ENCODE assay signal across 1 cellular context in genomic region chr4:109815151-109816081, GRCh38.
A peak's percentile ranks its signal among the peaks of the same experiment; 100 is the strongest.
TF ChIP-seq lines count a peak whose summit lies in the region.

Gene GAR1, plus strand, starts transcription at chr4:109815762. Its CDS starts 403 bp downstream, at chr4:109816165.

TF ChIP-seq in K562, 482 proteins besides CTCF, POLR2A, EP300 and RAD21 (continued from another document and continues in another):
- TF ChIP-seq CREB1 (IDR thresholded peaks at IDR 0.05), result peak; percentile 98
- TF ChIP-seq CREB1 (CRISPR knock-in tag; IDR thresholded peaks at IDR 0.05), result peak; percentile 97
- no peak for TF ChIP-seq MTF1 (CRISPR knock-in tag; IDR thresholded peaks at IDR 0.05; ENCODE audit: borderline replicate concordance)
- TF ChIP-seq ATF7 (IDR thresholded peaks at IDR 0.05), result peak; percentile 87
- TF ChIP-seq HDAC1 (IDR thresholded peaks at IDR 0.05), result peak; percentile 44 to 100; a peak in 3 of 4 replicates
- peak; percentile 57; the same call in 1 of the 2 replicates for TF ChIP-seq GMEB1 (CRISPR knock-in tag; IDR thresholded peaks at IDR 0.05)
- no peak for TF ChIP-seq GATAD2A (IDR thresholded peaks at IDR 0.05)
- TF ChIP-seq XRCC4 (IDR thresholded peaks at IDR 0.05; ENCODE audit: extremely low read depth, insufficient read depth, insufficient read length), result no peak
- no peak for TF ChIP-seq XRCC3 (IDR thresholded peaks at IDR 0.05)
- TF ChIP-seq TSC22D4 (tag; IDR thresholded peaks at IDR 0.05), result no peak
- TF ChIP-seq NR0B1 (IDR thresholded peaks at IDR 0.05; ENCODE audit: partially characterized antibody), result no peak
- peak; percentile 88; the same call in 1 of the 2 replicates for TF ChIP-seq PREB (CRISPR knock-in tag; IDR thresholded peaks at IDR 0.05)
- no peak for TF ChIP-seq TEAD2 (tag; IDR thresholded peaks at IDR 0.05)
- no peak for TF ChIP-seq THAP7 (CRISPR knock-in tag; IDR thresholded peaks at IDR 0.05)
- peak; percentile 84; the same call in 1 of the 2 replicates for TF ChIP-seq ZBTB7A (IDR thresholded peaks at IDR 0.05; ENCODE audit: borderline replicate concordance, control insufficient read depth, low read depth, low read length)
- TF ChIP-seq E2F5 (CRISPR knock-in tag; IDR thresholded peaks at IDR 0.05), result 0 out of 2 replicates have a peak, but pooled peaks have one; percentile 43
- TF ChIP-seq CAMTA2 (CRISPR knock-in tag; conservative IDR thresholded peaks at IDR 0.05), result no peak
- peak; percentile 98 for TF ChIP-seq EP400 (IDR thresholded peaks at IDR 0.05)
- no peak for TF ChIP-seq TFAM (CRISPR knock-in tag; conservative IDR thresholded peaks at IDR 0.05)
- no peak for TF ChIP-seq ZNF280B (CRISPR knock-in tag; IDR thresholded peaks at IDR 0.05)
- no peak for TF ChIP-seq MYNN (IDR thresholded peaks at IDR 0.05)
- TF ChIP-seq MYNN (CRISPR knock-in tag; IDR thresholded peaks at IDR 0.05), result no peak
- no peak for TF ChIP-seq ZNF655 (CRISPR knock-in tag; IDR thresholded peaks at IDR 0.05)
- no peak for TF ChIP-seq STAG1 (CRISPR knock-in tag; IDR thresholded peaks at IDR 0.05; ENCODE audit: borderline replicate concordance)
- peak; percentile 92 for TF ChIP-seq ZNF407 (IDR thresholded peaks at IDR 0.05; ENCODE audit: low read depth)
- TF ChIP-seq NR4A1 (CRISPR knock-in tag; IDR thresholded peaks at IDR 0.05), result no peak
- TF ChIP-seq NR4A1 (tag; IDR thresholded peaks at IDR 0.05), result no peak
- TF ChIP-seq ZNF551 (CRISPR knock-in tag; IDR thresholded peaks at IDR 0.05), result no peak
- no peak for TF ChIP-seq SRSF7 (optimal IDR thresholded peaks at IDR 0.05; ENCODE audit: low read depth, low read length)
- no peak for TF ChIP-seq ZBED1 (IDR thresholded peaks at IDR 0.05)
- TF ChIP-seq DNMT1 (IDR thresholded peaks at IDR 0.05), result no peak
- TF ChIP-seq HDAC3 (IDR thresholded peaks at IDR 0.05; ENCODE audit: borderline replicate concordance, partially characterized antibody), result no peak
- TF ChIP-seq HSF4 (CRISPR knock-in tag; IDR thresholded peaks at IDR 0.05; ENCODE audit: borderline replicate concordance), result no peak
- TF ChIP-seq ZNF76 (CRISPR knock-in tag; IDR thresholded peaks at IDR 0.05; ENCODE audit: borderline replicate concordance), result no peak
- no peak; the same call in 1 of the 2 replicates for TF ChIP-seq ZNF395 (CRISPR knock-in tag; IDR thresholded peaks at IDR 0.05)
- TF ChIP-seq NBN (IDR thresholded peaks at IDR 0.05; ENCODE audit: low read depth), result 0 out of 2 replicates have a peak, but pooled peaks have one; percentile 78
- TF ChIP-seq JUND (IDR thresholded peaks at IDR 0.05; ENCODE audit: borderline replicate concordance, low read depth, low read length), result no peak
- peak; percentile 66; the same call in 2 of the 3 replicates for TF ChIP-seq JUND (tag; IDR thresholded peaks at IDR 0.05; ENCODE audit: borderline replicate concordance, low read depth, low read length)
- TF ChIP-seq DDX20 (tag; IDR thresholded peaks at IDR 0.05; ENCODE audit: low read depth), result no peak
- no peak; the same call in 1 of the 2 replicates for TF ChIP-seq BCL6 (CRISPR knock-in tag; IDR thresholded peaks at IDR 0.05)
- 0 out of 2 replicates have a peak, but pooled peaks have one; percentile 8 for TF ChIP-seq SPI1 (IDR thresholded peaks at IDR 0.05; ENCODE audit: borderline replicate concordance, low read depth, low read length)
- no peak for TF ChIP-seq ELF4 (CRISPR knock-in tag; IDR thresholded peaks at IDR 0.05)
- peak; percentile 86 for TF ChIP-seq POLR2H (tag; IDR thresholded peaks at IDR 0.05; ENCODE audit: low read depth)
- TF ChIP-seq GTF2F1 (IDR thresholded peaks at IDR 0.05; ENCODE audit: low read depth, low read length), result no peak; the same call in 1 of the 2 replicates
- peak; percentile 50; the same call in 1 of the 2 replicates for TF ChIP-seq RAD51 (IDR thresholded peaks at IDR 0.05; ENCODE audit: borderline replicate concordance, low read depth)
- TF ChIP-seq TAF9B (IDR thresholded peaks at IDR 0.05; ENCODE audit: partially characterized antibody), result peak; percentile 61
- TF ChIP-seq TAL1 (IDR thresholded peaks at IDR 0.05), result no peak; the same call in 1 of the 2 replicates
- no peak for TF ChIP-seq TRIM24 (IDR thresholded peaks at IDR 0.05)
- no peak for TF ChIP-seq SAFB (IDR thresholded peaks at IDR 0.05; ENCODE audit: borderline replicate concordance, low read depth, low read length)
- TF ChIP-seq CTBP1 (IDR thresholded peaks at IDR 0.05; ENCODE audit: borderline replicate concordance), result peak; percentile 61
- TF ChIP-seq ZNF184 (CRISPR knock-in tag; IDR thresholded peaks at IDR 0.05), result no peak
- TF ChIP-seq ZNF165 (CRISPR knock-in tag; IDR thresholded peaks at IDR 0.05; ENCODE audit: borderline replicate concordance), result no peak
- TF ChIP-seq CREBBP (IDR thresholded peaks at IDR 0.05; ENCODE audit: low read depth, low read length), result no peak
- 0 out of 2 replicates have a peak, but pooled peaks have one; percentile 59 for TF ChIP-seq FOXJ2 (tag; IDR thresholded peaks at IDR 0.05)
